3 cellular contexts compared by ENCODE assay signal in genomic region chr3:190303887-190304286, GRCh38.
TF ChIP-seq lines count a peak whose summit lies in the region.

No MANE protein-coding gene starts in this region.

TF ChIP-seq in A549, 52 proteins besides CTCF, POLR2A, EP300 and RAD21:
- TF ChIP-seq GATA3 (IDR thresholded peaks at IDR 0.05; ENCODE audit: borderline replicate concordance) = no peak

TF ChIP-seq in IMR-90, 13 proteins besides CTCF, POLR2A, EP300 and RAD21:
- TF ChIP-seq CEBPB (IDR thresholded peaks at IDR 0.05; ENCODE audit: low read depth, low read length) = peak; percentile 22; the same call in 1 of the 2 replicates
- no peak for TF ChIP-seq BHLHE40 (IDR thresholded peaks at IDR 0.05; ENCODE audit: low read depth, low read length)

TF ChIP-seq in liver, 16 proteins besides CTCF, POLR2A, EP300 and RAD21:
- no peak for TF ChIP-seq SP1 (IDR thresholded peaks at IDR 0.05)
- TF ChIP-seq REST (IDR thresholded peaks at IDR 0.05) = peak; percentile 22
